ENCODE assay signal across 8 cellular contexts in genomic region chr9:127845619-127846018, GRCh38. TPM values are rescaled to one million over a fixed set of nuclear protein-coding genes. Genes with fewer than 3 reads are reported as not detected.
A peak's percentile ranks its signal among the peaks of the same experiment; 100 is the strongest.
DNase-seq lines count a peak whose midpoint lies in the region; ATAC-seq and TF ChIP-seq lines count a peak whose summit lies in the region.
"Not testable (repeated sequence)": the region's sequence is repeated elsewhere in the genome, so short reads cannot be mapped to it uniquely, and the experiment has no call there.

No MANE protein-coding gene starts in this region.

- not testable (repeated sequence) for H3K27me3 Mint-ChIP-seq in nephron (ENCODE audit: low read depth)

- intact Hi-C loops in IMR-90 (cut with micrococcal nuclease); esophagus squamous epithelium (cut with DNase I); left lung (cut with DNase I); gastrocnemius medialis (cut with DNase I; ENCODE audit: low total_unique reads); aorta (cut with DNase I): not testable (repeated sequence)

- H3K36me3 Mint-ChIP-seq in nephron (ENCODE audit: low read depth), result not testable (repeated sequence)

- H2BK20ac ChIP-seq in IMR-90 (ENCODE audit: low read depth, low read length), result peak overlapping the region; percentile 59; the same call in 1 of the 2 replicates

- H3K9ac ChIP-seq in IMR-90 (ENCODE audit: low read depth, low read length), result not testable (repeated sequence)

- not testable (repeated sequence) for H3K18ac ChIP-seq in IMR-90 (ENCODE audit: low read depth, low read length)

- H4K5ac ChIP-seq in IMR-90 (ENCODE audit: low read depth, low read length), result not testable (repeated sequence)

- not testable (repeated sequence) for H3K4me2 ChIP-seq in IMR-90 (ENCODE audit: low read depth, low read length)

- H4K20me1 ChIP-seq in IMR-90 (ENCODE audit: insufficient read depth, low read length), result not testable (repeated sequence)

- H3K4me1 Mint-ChIP-seq in nephron, result peaks cover 27% of the 10 kb centered on the region

- dilution Hi-C loops in IMR-90 (cut with HindIII; ENCODE audit: low sequenced_read_pairs, unreplicated experiment), result not testable (repeated sequence)

- H2AK5ac ChIP-seq in IMR-90 (ENCODE audit: low read depth, low read length), result peak overlapping the region; percentile 65; the same call in 1 of the 2 replicates

- CTCF ChIA-PET in IMR-90 (lab: Yijun Ruan, JAX), result not testable (repeated sequence)

- peaks cover 40 to 79% of the 10 kb centered on the region in 2 experiments for H3K79me1 ChIP-seq in IMR-90 (ENCODE audit: low read depth in 1 of 2, low read length in 2 of 2)

- H3K56ac ChIP-seq in IMR-90 (ENCODE audit: extremely low read depth, insufficient read depth, low read length), result not testable (repeated sequence)

- peak overlapping the region; percentile 80 for H2BK120ac ChIP-seq in IMR-90 (ENCODE audit: low read depth, low read length)

- TF ChIP-seq RAD21 in IMR-90 (IDR thresholded peaks at IDR 0.05; ENCODE audit: low read length), result not testable (repeated sequence)

- ATAC-seq in IMR-90 (ENCODE audit: low read depth); left lung; gastrocnemius medialis; thoracic aorta (ENCODE audit: insufficient number of reproducible peaks, low FRiP score, low read depth); aorta (ENCODE audit: low FRiP score): not testable (repeated sequence)

- H3K9me3 ChIP-seq in IMR-90 (ENCODE audit: control insufficient read depth, insufficient read depth, low read length); gastrocnemius medialis; thoracic aorta; aorta (ENCODE audit: control insufficient read depth, low read length): not testable (repeated sequence)
- H3K9me3 ChIP-seq in esophagus squamous epithelium, result peaks cover 0 to 18% (median 5%) of the 10 kb centered on the region in 3 donors
- peaks cover 0 to 16% of the 10 kb centered on the region in 2 donors for H3K9me3 ChIP-seq in left lung

- not testable (repeated sequence) for TF ChIP-seq POLR2A in IMR-90 (IDR thresholded peaks at IDR 0.05; ENCODE audit: low read depth, low read length); esophagus squamous epithelium (IDR thresholded peaks at IDR 0.05); gastrocnemius medialis (IDR thresholded peaks at IDR 0.05)

- H4K91ac ChIP-seq in IMR-90 (ENCODE audit: insufficient read depth, low read depth, low read length), result peak overlapping the region; percentile 74

- peak overlapping the region; percentile 79; the same call in 1 of the 2 replicates for H3K14ac ChIP-seq in IMR-90 (replicated peaks; ENCODE audit: low read depth, low read length)

- in situ Hi-C loops in IMR-90 (cut with MboI; ENCODE audit: low sequenced_read_pairs); gastrocnemius medialis (cut with MboI; ENCODE audit: low sequenced_read_pairs in 4 of 4): not testable (repeated sequence)

- H2BK15ac ChIP-seq in IMR-90 (ENCODE audit: low read depth, low read length), result peak overlapping the region; percentile 43; the same call in 1 of the 3 replicates

- BruUV-seq in IMR-90 (replicated peaks; lab: Mats Ljungman, UMichigan), result not testable (repeated sequence)

- peaks cover 13% of the 10 kb centered on the region for H3K9me1 ChIP-seq in IMR-90 (ENCODE audit: insufficient read depth, low read length)

- not testable (repeated sequence) for H3K4me3 ChIP-seq in IMR-90 (ENCODE audit: insufficient read depth, low read depth, low read length); left lung; thoracic aorta; aorta (ENCODE audit: low read length in 2 of 2)
- H3K4me3 ChIP-seq in esophagus squamous epithelium (peak overlapping the region in 1 of 4 donors; percentile 5), gastrocnemius medialis (peak overlapping the region in 1 of 4 donors; percentile 15)

- TF ChIP-seq CTCF in IMR-90 (conservative IDR thresholded peaks at IDR 0.05; ENCODE audit: low read depth, low read length); esophagus squamous epithelium (IDR thresholded peaks at IDR 0.05); left lung (IDR thresholded peaks at IDR 0.05); nephron (IDR thresholded peaks at IDR 0.05; ENCODE audit: unreplicated experiment in 3 of 3); gastrocnemius medialis (IDR thresholded peaks at IDR 0.05 in 4 of 5, conservative IDR thresholded peaks at IDR 0.05 in 1 of 5); thoracic aorta (IDR thresholded peaks at IDR 0.05): not testable (repeated sequence)

- peaks cover 32% of the 10 kb centered on the region for H3K36me3 ChIP-seq in IMR-90 (ENCODE audit: control insufficient read depth, insufficient read depth, low read length)
- not testable (repeated sequence) for H3K36me3 ChIP-seq in esophagus squamous epithelium; gastrocnemius medialis; aorta (ENCODE audit: control insufficient read depth in 1 of 2, insufficient read depth in 2 of 2, low read length in 1 of 2)
- peaks cover 0 to 50% of the 10 kb centered on the region in 2 donors for H3K36me3 ChIP-seq in left lung
- H3K36me3 ChIP-seq in thoracic aorta, result peaks cover 26% of the 10 kb centered on the region

- peak overlapping the region; percentile 75 to 87; a peak in 2 of 4 replicates for H4K8ac ChIP-seq in IMR-90 (ENCODE audit: low read depth in 2 of 2, low read length in 2 of 2)

- not testable (repeated sequence) for H3K27me3 ChIP-seq in IMR-90 (ENCODE audit: control insufficient read depth, insufficient read depth, low read length); esophagus squamous epithelium; left lung; gastrocnemius medialis; thoracic aorta (replicated peaks; ENCODE audit: insufficient read depth); aorta (ENCODE audit: control insufficient read depth in 1 of 2, insufficient read depth in 2 of 2, low read length in 1 of 2)

- not testable (repeated sequence) for H3K4me3 Mint-ChIP-seq in nephron

- WGBS in IMR-90 (ENCODE audit: extremely low coverage in 2 of 2, insufficient read length in 1 of 2), 2 experiments, result 91% methylated on average over 4 of the region's 4 CpGs; no CpG with 5 or more reads in 1 of the 2 experiments
- WGBS in esophagus squamous epithelium, 2 donors, result 97 to 100% methylated on average over 4 of the region's 4 CpGs
- 96 to 98% methylated on average over 4 of the region's 4 CpGs for WGBS in aorta, 2 donors

- not testable (repeated sequence) for H2AFZ ChIP-seq in IMR-90 (replicated peaks; ENCODE audit: low read length, poor library complexity)

- not testable (repeated sequence) for H3K9me3 Mint-ChIP-seq in nephron

- POLR2A ChIA-PET in IMR-90 (lab: Charles Lee; ENCODE audit: unreplicated experiment), result not testable (repeated sequence)

- peak overlapping the region; percentile 48; the same call in 1 of the 2 replicates for H3K23ac ChIP-seq in IMR-90 (ENCODE audit: low read depth, low read length)

- H3K4me1 ChIP-seq in IMR-90 (ENCODE audit: control insufficient read depth, insufficient read depth, low read length), result peaks cover 16% of the 10 kb centered on the region
- H3K4me1 ChIP-seq in esophagus squamous epithelium, result peaks cover 0 to 47% (median 16%) of the 10 kb centered on the region in 3 donors
- H3K4me1 ChIP-seq in left lung, result peaks cover 8 to 70% of the 10 kb centered on the region in 2 donors
- peaks cover 6 to 25% of the 10 kb centered on the region in 2 donors for H3K4me1 ChIP-seq in gastrocnemius medialis
- peaks cover 44 to 62% of the 10 kb centered on the region in 2 donors for H3K4me1 ChIP-seq in thoracic aorta (ENCODE audit: control insufficient read depth in 1 of 2, low read depth in 2 of 2)
- H3K4me1 ChIP-seq in aorta (ENCODE audit: control insufficient read depth in 1 of 2, insufficient read depth in 2 of 2, low read length in 2 of 2), result not testable (repeated sequence)

- peak overlapping the region; percentile 59 to 89 (median 62) for H3K27ac Mint-ChIP-seq in nephron

- H3K4ac ChIP-seq in IMR-90 (ENCODE audit: low read depth, low read length), result peak overlapping the region; percentile 89

- not testable (repeated sequence) for DNase-seq in IMR-90; caudate nucleus (lab: John Stamatoyannopoulos, UW); esophagus squamous epithelium (lab: John Stamatoyannopoulos, UW); left lung; gastrocnemius medialis; thoracic aorta (ENCODE audit: low spot score); aorta

- H2BK5ac ChIP-seq in IMR-90 (ENCODE audit: low read depth, low read length, poor library complexity, severe bottlenecking), result peak overlapping the region; percentile 43

- not testable (repeated sequence) for H3K27ac ChIP-seq in IMR-90 (ENCODE audit: insufficient read depth, low read length)
- H3K27ac ChIP-seq in caudate nucleus (ENCODE audit: low read depth, low read length), result peak overlapping the region; percentile 5
- peak overlapping the region; percentile 22 to 80 (median 62) for H3K27ac ChIP-seq in esophagus squamous epithelium
- peak overlapping the region; percentile 64 to 76 for H3K27ac ChIP-seq in left lung
- peak overlapping the region; percentile 50 to 76 (median 62) for H3K27ac ChIP-seq in gastrocnemius medialis
- H3K27ac ChIP-seq in thoracic aorta, result peak overlapping the region; percentile 88 to 97
- peak overlapping the region; percentile 74 to 96 for H3K27ac ChIP-seq in aorta (ENCODE audit: low read depth in 1 of 2, low read length in 2 of 2)

- not testable (repeated sequence) for H2AK9ac ChIP-seq in IMR-90 (replicated peaks; ENCODE audit: low read depth, low read length, poor library complexity)

RNA-seq across cellular contexts. Expression of gene ENG, which starts 8.8 kb away (rescaled TPM):
- total RNA-seq in IMR-90 (2012; rRNA removed) (3.6 and 4.2 TPM in 2 replicates), esophagus squamous epithelium (10 to 100 TPM in 3 of 4 donors, 1 to 10 TPM in 1; 7.2 to 32.8 (median 18.0) TPM), left lung (100 to 1,000 TPM; 173 to 354 TPM), gastrocnemius medialis (10 to 100 TPM; 27.4 to 49.8 (median 32.6) TPM), thoracic aorta (100 to 1,000 TPM; 239 to 268 TPM), aorta (100 to 1,000 TPM; 339 to 538 TPM)
- polyA plus RNA-seq in IMR-90 (2012; rRNA removed) (73.9 and 83.3 TPM in 2 replicates), aorta (100 to 1,000 TPM in 1 of 2 donors, 10 to 100 TPM in 1; 46.1 to 191 TPM)
- polyA plus RNA-seq in IMR-90 (2012; cell fraction: cytosol; rRNA removed), result 39.1 and 101 TPM in 2 replicates
- 36.4 and 102 TPM in 2 replicates for polyA plus RNA-seq in IMR-90 (2012; cell fraction: nucleus; rRNA removed; ENCODE audit: low replicate concordance)

RNA-seq across cellular contexts. Expression of gene AK1, which starts 31.9 kb away (rescaled TPM):
- 44.8 and 51.4 TPM in 2 replicates for total RNA-seq in IMR-90 (2012; rRNA removed)
- polyA plus RNA-seq in IMR-90 (2012; rRNA removed), result 119 and 126 TPM in 2 replicates
- polyA plus RNA-seq in IMR-90 (2012; cell fraction: cytosol; rRNA removed), result 146 and 387 TPM in 2 replicates
- polyA plus RNA-seq in IMR-90 (2012; cell fraction: nucleus; rRNA removed; ENCODE audit: low replicate concordance), result 158 and 207 TPM in 2 replicates
- 10 to 100 TPM; 11.1 to 36.1 (median 26.8) TPM for total RNA-seq in esophagus squamous epithelium
- total RNA-seq in left lung, result 100 to 1,000 TPM; 111 to 264 TPM
- total RNA-seq in gastrocnemius medialis, result 100 to 1,000 TPM; 240 to 489 (median 359) TPM
- total RNA-seq in thoracic aorta, result 10 to 100 TPM; 35.1 to 77.7 TPM
- total RNA-seq in aorta, result 10 to 100 TPM; 92.4 to 99.5 TPM
- 100 to 1,000 TPM; 111 to 168 TPM for polyA plus RNA-seq in aorta

RNA-seq across cellular contexts. Expression of gene FPGS, which starts 42.9 kb away (rescaled TPM):
- 43.9 and 45.5 TPM in 2 replicates for total RNA-seq in IMR-90 (2012; rRNA removed)
- 71.5 and 75.7 TPM in 2 replicates for polyA plus RNA-seq in IMR-90 (2012; rRNA removed)
- polyA plus RNA-seq in IMR-90 (2012; cell fraction: cytosol; rRNA removed), result 39.9 and 56.3 TPM in 2 replicates
- polyA plus RNA-seq in IMR-90 (2012; cell fraction: nucleus; rRNA removed; ENCODE audit: low replicate concordance), result 94.7 and 201 TPM in 2 replicates
- total RNA-seq in esophagus squamous epithelium, result 10 to 100 TPM; 38.2 to 52.0 (median 47.0) TPM
- 10 to 100 TPM; 59.3 to 97.4 TPM for total RNA-seq in left lung
- 10 to 100 TPM; 36.4 to 87.6 (median 47.7) TPM for total RNA-seq in gastrocnemius medialis
- total RNA-seq in thoracic aorta, result 100 to 1,000 TPM; 119 to 136 TPM
- total RNA-seq in aorta, result 10 to 100 TPM; 61.9 to 77.7 TPM
- 100 to 1,000 TPM in 1 of 2 donors, 10 to 100 TPM in 1; 15.2 to 116 TPM for polyA plus RNA-seq in aorta

RNA-seq across cellular contexts. Expression of gene ST6GALNAC6, which starts 53.8 kb away (rescaled TPM):
- total RNA-seq in IMR-90 (2012; rRNA removed) (35.3 and 35.7 TPM in 2 replicates), esophagus squamous epithelium (10 to 100 TPM; 14.5 to 69.4 (median 26.1) TPM), left lung (10 to 100 TPM; 43.5 to 57.0 TPM), gastrocnemius medialis (10 to 100 TPM; 46.7 to 69.3 (median 56.9) TPM), thoracic aorta (100 to 1,000 TPM; 140 to 221 TPM), aorta (100 to 1,000 TPM; 103 to 125 TPM)
- polyA plus RNA-seq in IMR-90 (2012; rRNA removed) (47.6 and 48.6 TPM in 2 replicates), aorta (100 to 1,000 TPM; 125 to 176 TPM)
- polyA plus RNA-seq in IMR-90 (2012; cell fraction: cytosol; rRNA removed), result 41.6 and 60.0 TPM in 2 replicates
- 105 and 190 TPM in 2 replicates for polyA plus RNA-seq in IMR-90 (2012; cell fraction: nucleus; rRNA removed; ENCODE audit: low replicate concordance)

RNA-seq across cellular contexts. Expression of gene CDK9, which starts 59.8 kb away (rescaled TPM):
- total RNA-seq in IMR-90 (2012; rRNA removed) (28.9 and 30.3 TPM in 2 replicates), esophagus squamous epithelium (10 to 100 TPM; 22.3 to 53.2 (median 41.2) TPM), left lung (10 to 100 TPM; 78.8 to 83.4 TPM), gastrocnemius medialis (10 to 100 TPM; 50.3 to 71.2 (median 51.2) TPM), thoracic aorta (100 to 1,000 TPM; 104 to 111 TPM), aorta (100 to 1,000 TPM; 103 to 131 TPM)
- polyA plus RNA-seq in IMR-90 (2012; rRNA removed) (49.9 and 52.1 TPM in 2 replicates), aorta (100 to 1,000 TPM in 1 of 2 donors, 10 to 100 TPM in 1; 29.3 to 115 TPM)
- polyA plus RNA-seq in IMR-90 (2012; cell fraction: cytosol; rRNA removed), result 34.4 and 54.3 TPM in 2 replicates
- polyA plus RNA-seq in IMR-90 (2012; cell fraction: nucleus; rRNA removed; ENCODE audit: low replicate concordance), result 140 and 177 TPM in 2 replicates
